ENCODE assay signal across 1 cellular context in genomic region chr2:105643405-105644173, GRCh38.
TF ChIP-seq lines count a peak whose summit lies in the region.

No MANE protein-coding gene starts in this region.

TF ChIP-seq in SK-N-SH treated with all-trans-retinoic acid at 6 μM for 48 hours, 23 proteins besides CTCF, POLR2A, EP300 and RAD21 (continued from another document):
- TF ChIP-seq, protein P1, sequence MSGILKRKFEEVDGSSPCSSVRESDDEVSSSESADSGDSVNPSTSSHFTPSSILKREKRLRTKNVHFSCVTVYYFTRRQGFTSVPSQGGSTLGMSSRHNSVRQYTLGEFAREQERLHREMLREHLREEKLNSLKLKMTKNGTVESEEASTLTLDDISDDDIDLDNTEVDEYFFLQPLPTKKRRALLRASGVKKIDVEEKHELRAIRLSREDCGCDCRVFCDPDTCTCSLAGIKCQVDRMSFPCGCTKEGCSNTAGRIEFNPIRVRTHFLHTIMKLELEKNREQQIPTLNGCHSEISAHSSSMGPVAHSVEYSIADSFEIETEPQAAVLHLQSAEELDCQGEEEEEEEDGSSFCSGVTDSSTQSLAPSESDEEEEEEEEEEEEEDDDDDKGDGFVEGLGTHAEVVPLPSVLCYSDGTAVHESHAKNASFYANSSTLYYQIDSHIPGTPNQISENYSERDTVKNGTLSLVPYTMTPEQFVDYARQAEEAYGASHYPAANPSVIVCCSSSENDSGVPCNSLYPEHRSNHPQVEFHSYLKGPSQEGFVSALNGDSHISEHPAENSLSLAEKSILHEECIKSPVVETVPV (CRISPR knock-in tag; IDR thresholded peaks at IDR 0.05): no peak
- no peak for TF ChIP-seq RARB (CRISPR knock-in tag; IDR thresholded peaks at IDR 0.05)
- TF ChIP-seq, protein P2, sequence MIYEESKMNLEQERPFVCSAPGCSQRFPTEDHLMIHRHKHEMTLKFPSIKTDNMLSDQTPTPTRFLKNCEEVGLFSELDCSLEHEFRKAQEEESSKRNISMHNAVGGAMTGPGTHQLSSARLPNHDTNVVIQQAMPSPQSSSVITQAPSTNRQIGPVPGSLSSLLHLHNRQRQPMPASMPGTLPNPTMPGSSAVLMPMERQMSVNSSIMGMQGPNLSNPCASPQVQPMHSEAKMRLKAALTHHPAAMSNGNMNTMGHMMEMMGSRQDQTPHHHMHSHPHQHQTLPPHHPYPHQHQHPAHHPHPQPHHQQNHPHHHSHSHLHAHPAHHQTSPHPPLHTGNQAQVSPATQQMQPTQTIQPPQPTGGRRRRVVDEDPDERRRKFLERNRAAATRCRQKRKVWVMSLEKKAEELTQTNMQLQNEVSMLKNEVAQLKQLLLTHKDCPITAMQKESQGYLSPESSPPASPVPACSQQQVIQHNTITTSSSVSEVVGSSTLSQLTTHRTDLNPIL (CRISPR knock-in tag; IDR thresholded peaks at IDR 0.05; ENCODE audit: low read depth): no peak
- TF ChIP-seq ZNF565 (CRISPR knock-in tag; conservative IDR thresholded peaks at IDR 0.05; ENCODE audit: low read depth): no peak
- TF ChIP-seq ZNF8 (CRISPR knock-in tag; IDR thresholded peaks at IDR 0.05): no peak
- no peak for TF ChIP-seq ISL1 (CRISPR knock-in tag; IDR thresholded peaks at IDR 0.05)
- TF ChIP-seq, protein P3, sequence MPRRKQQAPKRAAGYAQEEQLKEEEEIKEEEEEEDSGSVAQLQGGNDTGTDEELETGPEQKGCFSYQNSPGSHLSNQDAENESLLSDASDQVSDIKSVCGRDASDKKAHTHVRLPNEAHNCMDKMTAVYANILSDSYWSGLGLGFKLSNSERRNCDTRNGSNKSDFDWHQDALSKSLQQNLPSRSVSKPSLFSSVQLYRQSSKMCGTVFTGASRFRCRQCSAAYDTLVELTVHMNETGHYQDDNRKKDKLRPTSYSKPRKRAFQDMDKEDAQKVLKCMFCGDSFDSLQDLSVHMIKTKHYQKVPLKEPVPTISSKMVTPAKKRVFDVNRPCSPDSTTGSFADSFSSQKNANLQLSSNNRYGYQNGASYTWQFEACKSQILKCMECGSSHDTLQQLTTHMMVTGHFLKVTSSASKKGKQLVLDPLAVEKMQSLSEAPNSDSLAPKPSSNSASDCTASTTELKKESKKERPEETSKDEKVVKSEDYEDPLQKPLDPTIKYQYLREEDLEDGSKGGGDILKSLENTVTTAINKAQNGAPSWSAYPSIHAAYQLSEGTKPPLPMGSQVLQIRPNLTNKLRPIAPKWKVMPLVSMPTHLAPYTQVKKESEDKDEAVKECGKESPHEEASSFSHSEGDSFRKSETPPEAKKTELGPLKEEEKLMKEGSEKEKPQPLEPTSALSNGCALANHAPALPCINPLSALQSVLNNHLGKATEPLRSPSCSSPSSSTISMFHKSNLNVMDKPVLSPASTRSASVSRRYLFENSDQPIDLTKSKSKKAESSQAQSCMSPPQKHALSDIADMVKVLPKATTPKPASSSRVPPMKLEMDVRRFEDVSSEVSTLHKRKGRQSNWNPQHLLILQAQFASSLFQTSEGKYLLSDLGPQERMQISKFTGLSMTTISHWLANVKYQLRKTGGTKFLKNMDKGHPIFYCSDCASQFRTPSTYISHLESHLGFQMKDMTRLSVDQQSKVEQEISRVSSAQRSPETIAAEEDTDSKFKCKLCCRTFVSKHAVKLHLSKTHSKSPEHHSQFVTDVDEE (CRISPR knock-in tag; IDR thresholded peaks at IDR 0.05): no peak
